15 cellular contexts compared by ENCODE assay signal in genomic region chr15:69193948-69194827, GRCh38. TPM values are rescaled to one million over a fixed set of nuclear protein-coding genes. Genes with fewer than 3 reads are reported as not detected.
A peak's percentile ranks its signal among the peaks of the same experiment; 100 is the strongest.
DNase-seq lines count a peak whose midpoint lies in the region; ATAC-seq and TF ChIP-seq lines count a peak whose summit lies in the region.
"Had no signal": no experiment of that assay in that cellular context is flagged by ENCODE, and none has a peak within 500 bp of the region (broad histone marks: within the 10 kb centered on the region; RNA-seq: fewer than 3 reads in every experiment).

No MANE protein-coding gene starts in this region.

- H3K4me3 ChIP-seq in fibroblast of the aortic adventitia (ENCODE audit: low read depth, low read length) = no peak overlapping the region
- H3K4me3 ChIP-seq in psoas muscle = no peak overlapping the region

- intact Hi-C loops in psoas muscle (cut with DNase I) = no loop called here

- H3K27me3 ChIP-seq in psoas muscle (ENCODE audit: insufficient read depth in 3 of 3, low read length in 2 of 3) = no peaks in the 10 kb centered on the region

- peaks cover 10% of the 10 kb centered on the region for H3K9me3 ChIP-seq in psoas muscle

- peaks cover 30% of the 10 kb centered on the region for H3K4me1 ChIP-seq in psoas muscle

- 7 to 19% (median 10%) methylated on average over 2 of the region's 2 CpGs for WGBS in psoas muscle, 3 donors

- TF ChIP-seq CTCF in fibroblast of the aortic adventitia (IDR thresholded peaks at IDR 0.05; ENCODE audit: insufficient read depth, low read length) (no peak), psoas muscle (IDR thresholded peaks at IDR 0.05) (no peak)

- DNase-seq in AG20443 (ENCODE audit: low spot score) = peak; percentile 13
- DNase-seq in fibroblast of the aortic adventitia (ENCODE audit: low read depth) = peak; percentile 32
- DNase-seq in psoas muscle = no peak
- DNase-seq in stimulated activated CD4-positive, alpha-beta T cell treated with anti-CD3 and anti-CD28 coated beads, Interleukin-1b, Interleukin-23, amount 100 ng/mL, for 48 hours = no peak
- no peak for DNase-seq in stimulated activated naive CD4-positive, alpha-beta T cell treated with Interleukin-2 at 50 U/mL for 16 hours (lab: John Stamatoyannopoulos, UW)
- no peak for DNase-seq in DMS53 treated with DMSO at 0.1 percent for 48 hours (lab: John Stamatoyannopoulos, UW; ENCODE audit: unreplicated experiment)
- DNase-seq: activated CD8-positive, alpha-beta memory T cell treated with anti-CD3 and anti-CD28 coated beads, Interleukin-2, amount 10 ng/mL, durations not matched to agents 7 days and 5 days; amygdala; CD4-positive, CD25-positive, alpha-beta regulatory T cell; Karpas-422; kidney glomerular epithelial cell; PC-3 had no signal

- ATAC-seq in SK-N-SH treated with all-trans-retinoic acid at 6 μM for 48 hours = peak; percentile 93
- ATAC-seq in psoas muscle = peak in 1 of 4 donors; percentile 30
- no peak for ATAC-seq in GM21423 (IDR thresholded peaks at IDR 0.05; ENCODE audit: unreplicated experiment)
- ATAC-seq: activated CD8-positive, alpha-beta memory T cell treated with anti-CD3 and anti-CD28 coated beads, Interleukin-2, amount 10 ng/mL, durations not matched to agents 7 days and 5 days; esophagus mucosa; PC-3 had no signal

- H3K27ac ChIP-seq in psoas muscle = peak overlapping the region; percentile 44

- no peaks in the 10 kb centered on the region for H3K36me3 ChIP-seq in psoas muscle (ENCODE audit: insufficient read depth in 1 of 2, low read depth in 1 of 2)

TF ChIP-seq in SK-N-SH treated with all-trans-retinoic acid at 6 μM for 48 hours, 23 proteins besides CTCF, POLR2A, EP300 and RAD21:
- TF ChIP-seq TCF4 (CRISPR knock-in tag; IDR thresholded peaks at IDR 0.05; ENCODE audit: borderline replicate concordance) (no peak), ISL1 (CRISPR knock-in tag; IDR thresholded peaks at IDR 0.05) (peak; percentile 60), RARB (CRISPR knock-in tag; IDR thresholded peaks at IDR 0.05) (no peak), ZNF565 (CRISPR knock-in tag; conservative IDR thresholded peaks at IDR 0.05; ENCODE audit: low read depth) (no peak)

RNA-seq across cellular contexts. Expression of gene GLCE, which starts 33.8 kb away (rescaled TPM):
- 8.3 and 24.4 TPM in 2 replicates for total RNA-seq in fibroblast of the aortic adventitia (ENCODE audit: low replicate concordance)
- total RNA-seq in psoas muscle = 1 to 10 TPM; 2.5 to 5.2 (median 3.4) TPM
- polyA plus RNA-seq in psoas muscle = 1 to 10 TPM; 4.2 to 6.0 (median 4.4) TPM

Comparison
In these comparisons a context has a peak if more than half of its experiments do, and no peak if none do; other contexts are left out.
1. DNase-seq: peak in AG20443 (single experiment) and fibroblast of the aortic adventitia (single experiment); none in psoas muscle (0 of 2), stimulated activated CD4-positive, alpha-beta T cell treated with anti-CD3 and anti-CD28 coated beads, Interleukin-1b, Interleukin-23, amount 100 ng/mL, for 48 hours (single experiment), stimulated activated naive CD4-positive, alpha-beta T cell treated with Interleukin-2 at 50 U/mL for 16 hours (single experiment) and DMS53 treated with DMSO at 0.1 percent for 48 hours (single experiment).